1 cellular context compared by ENCODE assay signal in genomic region chr11:62443390-62444201, GRCh38.
TF ChIP-seq lines count a peak whose summit lies in the region.

No MANE protein-coding gene starts in this region.

TF ChIP-seq in H1, 55 proteins besides CTCF, POLR2A, EP300 and RAD21:
- TF ChIP-seq CHD7 (IDR thresholded peaks at IDR 0.05; ENCODE audit: insufficient replicate concordance, low read length) (no peak), BRCA1 (IDR thresholded peaks at IDR 0.05; ENCODE audit: low read depth, low read length) (no peak), CHD1 (IDR thresholded peaks at IDR 0.05; ENCODE audit: low read depth, low read length) (no peak), ZNF274 (IDR thresholded peaks at IDR 0.05; ENCODE audit: borderline replicate concordance, extremely low read depth, low read length) (no peak), BACH1 (IDR thresholded peaks at IDR 0.05; ENCODE audit: low read length) (no peak), SIX5 (IDR thresholded peaks at IDR 0.05; ENCODE audit: low read depth, low read length) (no peak), RBBP5 (IDR thresholded peaks at IDR 0.05; ENCODE audit: borderline replicate concordance, low read depth, low read length) (no peak), FOSL1 (IDR thresholded peaks at IDR 0.05; ENCODE audit: insufficient read depth, low read depth, low read length) (no peak), MAFK (IDR thresholded peaks at IDR 0.05; ENCODE audit: low read depth, low read length) (no peak), SAP30 (IDR thresholded peaks at IDR 0.05; ENCODE audit: insufficient read depth, insufficient replicate concordance, low read length) (no peak), RFX5 (IDR thresholded peaks at IDR 0.05; ENCODE audit: borderline replicate concordance, low read depth, low read length) (no peak), POLR2AphosphoS5 (IDR thresholded peaks at IDR 0.05; ENCODE audit: low read depth, low read length) (no peak), TEAD4 (IDR thresholded peaks at IDR 0.05; ENCODE audit: low read depth, low read length) (no peak), JUND (IDR thresholded peaks at IDR 0.05; ENCODE audit: low read length) (no peak)
